31 cellular contexts compared by ENCODE assay signal in the genomic region with DNA sequence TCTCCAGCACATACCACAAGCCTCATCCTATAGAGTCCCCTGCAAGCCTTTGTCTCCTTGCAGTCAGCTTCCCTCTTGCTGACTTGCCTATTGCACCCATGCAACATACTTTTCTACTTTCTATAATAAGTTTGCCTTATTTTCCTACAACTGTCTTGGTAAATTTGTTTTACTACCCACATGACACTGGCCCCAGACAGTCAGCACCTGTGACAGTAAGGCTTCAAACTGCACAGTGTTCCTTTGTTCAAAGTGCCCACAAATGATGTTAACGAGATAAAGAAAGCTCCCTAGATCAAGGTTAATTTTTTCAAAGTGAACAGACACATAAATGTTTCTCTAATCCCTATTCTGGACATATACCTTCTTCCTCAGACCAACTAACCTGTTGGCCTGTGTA.
"Had no signal": no experiment of that assay in that cellular context is flagged by ENCODE, and none has a peak within 500 bp of the region (broad histone marks: within the 10 kb centered on the region; RNA-seq: fewer than 3 reads in every experiment).

No MANE protein-coding gene starts in this region.

- H3K27ac ChIP-seq: neural progenitor cell, ovary, parathyroid adenoma, psoas muscle, right lobe of liver, sigmoid colon, spleen, suprapubic skin, testis, tibial artery, transverse colon, upper lobe of right lung, uterus had no signal

- ATAC-seq: natural killer cell; psoas muscle; right cardiac atrium; right lobe of liver; stimulated activated memory B cell treated with anti-CD40 and anti-IgM and Interleukin-4, amounts not matched to agents 10 μg/mL and 1 μg/mL and 100 μg/mL, for 72 hours; stimulated activated naive CD8-positive, alpha-beta T cell treated with anti-CD3 and anti-CD28 coated beads, Interleukin-15, amount 100 ng/mL, for 72 hours; stimulated activated naive CD8-positive, alpha-beta T cell treated with anti-CD3 and anti-CD28 coated beads, Interleukin-15, Interleukin-2, amounts not matched to agents 100 U/mL and 50 U/mL, for 24 hours; upper lobe of right lung had no signal

- DNase-seq: natural killer cell; occipital lobe; ovary; posterior cingulate gyrus; psoas muscle; right cardiac atrium; right lobe of liver; sigmoid colon; spleen; stimulated activated CD4-positive, alpha-beta T cell treated with anti-CD3 and anti-CD28 coated beads, Interleukin-12 subunit alpha, Interleukin-12 subunit beta, amount 100 ng/mL, for 4 hours; stimulated activated CD4-positive, alpha-beta T cell treated with anti-CD3 and anti-CD28 coated beads, Interleukin-1b, Interleukin-23, amount 100 ng/mL, for 48 hours; stimulated activated CD4-positive, alpha-beta T cell treated with anti-CD3 and anti-CD28 coated beads, Interleukin-4, amount 100 ng/mL, for 1 hour; stimulated activated CD4-positive, alpha-beta T cell treated with anti-CD3 and anti-CD28 coated beads, Interleukin-4, amount 100 ng/mL, for 4 hours; stimulated activated CD8-positive, alpha-beta memory T cell treated with anti-CD3 and anti-CD28 coated beads, Interleukin-4, amount 100 ng/mL, for 48 hours; stimulated activated naive CD4-positive, alpha-beta T cell; stimulated activated naive CD8-positive, alpha-beta T cell treated with anti-CD3 and anti-CD28 coated beads, Interleukin-15, amount 100 ng/mL, for 72 hours; stimulated activated naive CD8-positive, alpha-beta T cell treated with anti-CD3 and anti-CD28 coated beads, Interleukin-15, Interleukin-2, amounts not matched to agents 100 U/mL and 50 U/mL, for 24 hours; substantia nigra; testis; tibial artery; transverse colon; upper lobe of right lung; uterus had no signal

- H2AFZ ChIP-seq: neural progenitor cell, parathyroid adenoma had no signal

- H3K4me1 Mint-ChIP-seq: natural killer cell; nephron; neural progenitor cell; stimulated activated memory B cell treated with anti-CD40 and anti-IgM and Interleukin-4, amounts not matched to agents 10 μg/mL and 1 μg/mL and 100 μg/mL, for 72 hours; stimulated activated naive CD8-positive, alpha-beta T cell treated with anti-CD3 and anti-CD28 coated beads, Interleukin-15, amount 100 ng/mL, for 72 hours had no signal

- H3K36me3 ChIP-seq: neural progenitor cell, ovary, right lobe of liver, sigmoid colon, spleen, suprapubic skin, tibial artery, transverse colon, upper lobe of right lung, uterus had no signal

- H3K4me3 ChIP-seq: neural progenitor cell, ovary, psoas muscle, right lobe of liver, sigmoid colon, smooth muscle cell, spleen, suprapubic skin, testis, tibial artery, transverse colon, upper lobe of right lung, uterus had no signal

- H3K4me1 ChIP-seq: neural progenitor cell, parathyroid adenoma, psoas muscle, right lobe of liver, sigmoid colon, spleen, suprapubic skin, testis, tibial artery, transverse colon, upper lobe of right lung, uterus had no signal

- H3K9me3 ChIP-seq: ovary, psoas muscle, right lobe of liver, sigmoid colon, suprapubic skin, testis, tibial artery, transverse colon, upper lobe of right lung, uterus had no signal

- H3K9ac ChIP-seq: neural progenitor cell, parathyroid adenoma had no signal

- H3K27me3 ChIP-seq: neural progenitor cell, ovary, right lobe of liver, sigmoid colon, spleen, suprapubic skin, testis, tibial artery, transverse colon, upper lobe of right lung, uterus had no signal

- H3K27ac Mint-ChIP-seq: natural killer cell; nephron; neural progenitor cell; progenitor cell of endocrine pancreas; stimulated activated memory B cell treated with anti-CD40 and anti-IgM and Interleukin-4, amounts not matched to agents 10 μg/mL and 1 μg/mL and 100 μg/mL, for 72 hours; stimulated activated naive CD8-positive, alpha-beta T cell treated with anti-CD3 and anti-CD28 coated beads, Interleukin-15, amount 100 ng/mL, for 72 hours; type B pancreatic cell had no signal

- H3K36me3 Mint-ChIP-seq: natural killer cell; neural progenitor cell; stimulated activated memory B cell treated with anti-CD40 and anti-IgM and Interleukin-4, amounts not matched to agents 10 μg/mL and 1 μg/mL and 100 μg/mL, for 72 hours; type B pancreatic cell had no signal

- H3K79me2 ChIP-seq: parathyroid adenoma had no signal

- H3K4me3 Mint-ChIP-seq: natural killer cell; nephron; neural progenitor cell; stimulated activated memory B cell treated with anti-CD40 and anti-IgM and Interleukin-4, amounts not matched to agents 10 μg/mL and 1 μg/mL and 100 μg/mL, for 72 hours; stimulated activated naive CD8-positive, alpha-beta T cell treated with anti-CD3 and anti-CD28 coated beads, Interleukin-15, amount 100 ng/mL, for 72 hours; type B pancreatic cell had no signal

- H3K4me2 ChIP-seq: neural progenitor cell, smooth muscle cell had no signal

- H3K27me3 Mint-ChIP-seq: progenitor cell of endocrine pancreas; stimulated activated memory B cell treated with anti-CD40 and anti-IgM and Interleukin-4, amounts not matched to agents 10 μg/mL and 1 μg/mL and 100 μg/mL, for 72 hours; stimulated activated naive CD8-positive, alpha-beta T cell treated with anti-CD3 and anti-CD28 coated beads, Interleukin-15, amount 100 ng/mL, for 72 hours; type B pancreatic cell had no signal
